In the genomic region with DNA sequence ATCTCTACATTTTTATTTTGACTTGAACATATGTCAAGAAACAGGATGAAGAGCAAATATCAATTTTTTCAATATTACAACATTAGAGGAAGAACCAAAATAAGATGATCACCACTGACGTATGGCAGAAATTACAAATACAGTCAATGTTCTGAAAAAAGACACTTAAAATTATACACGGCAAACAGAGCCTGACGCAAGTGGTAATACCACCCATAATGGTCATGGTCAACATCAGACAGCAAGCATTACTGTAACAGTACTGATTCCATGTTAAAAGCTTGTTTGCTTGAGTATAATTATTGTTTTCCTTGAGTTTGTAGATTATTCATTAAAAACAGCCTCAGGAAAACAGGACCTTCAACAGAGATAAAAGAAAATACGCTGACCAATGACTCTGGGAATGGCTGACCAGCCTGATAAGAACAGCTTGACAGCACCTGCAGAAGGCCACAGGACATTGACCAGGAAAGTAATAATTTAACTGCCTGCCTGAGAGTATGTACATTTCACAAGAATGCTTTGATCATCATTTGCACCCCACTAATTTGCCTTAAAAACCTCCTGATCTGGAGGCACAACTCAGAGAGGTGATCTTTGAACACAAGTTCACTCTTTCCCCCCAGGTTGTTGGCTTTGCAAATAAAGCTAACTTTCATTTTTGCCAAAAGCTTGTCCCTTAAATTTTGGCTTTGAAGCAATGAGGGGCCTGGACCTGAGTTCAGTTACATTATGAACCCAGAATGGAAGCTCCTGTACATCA, we compare ENCODE assay signal across 1 cellular context.
TF ChIP-seq lines count a peak whose summit lies in the region.

No MANE protein-coding gene starts in this region.

TF ChIP-seq in HepG2, 621 proteins besides CTCF, POLR2A, EP300 and RAD21 (continued from another document and continues in another):
- TF ChIP-seq, protein P1, sequence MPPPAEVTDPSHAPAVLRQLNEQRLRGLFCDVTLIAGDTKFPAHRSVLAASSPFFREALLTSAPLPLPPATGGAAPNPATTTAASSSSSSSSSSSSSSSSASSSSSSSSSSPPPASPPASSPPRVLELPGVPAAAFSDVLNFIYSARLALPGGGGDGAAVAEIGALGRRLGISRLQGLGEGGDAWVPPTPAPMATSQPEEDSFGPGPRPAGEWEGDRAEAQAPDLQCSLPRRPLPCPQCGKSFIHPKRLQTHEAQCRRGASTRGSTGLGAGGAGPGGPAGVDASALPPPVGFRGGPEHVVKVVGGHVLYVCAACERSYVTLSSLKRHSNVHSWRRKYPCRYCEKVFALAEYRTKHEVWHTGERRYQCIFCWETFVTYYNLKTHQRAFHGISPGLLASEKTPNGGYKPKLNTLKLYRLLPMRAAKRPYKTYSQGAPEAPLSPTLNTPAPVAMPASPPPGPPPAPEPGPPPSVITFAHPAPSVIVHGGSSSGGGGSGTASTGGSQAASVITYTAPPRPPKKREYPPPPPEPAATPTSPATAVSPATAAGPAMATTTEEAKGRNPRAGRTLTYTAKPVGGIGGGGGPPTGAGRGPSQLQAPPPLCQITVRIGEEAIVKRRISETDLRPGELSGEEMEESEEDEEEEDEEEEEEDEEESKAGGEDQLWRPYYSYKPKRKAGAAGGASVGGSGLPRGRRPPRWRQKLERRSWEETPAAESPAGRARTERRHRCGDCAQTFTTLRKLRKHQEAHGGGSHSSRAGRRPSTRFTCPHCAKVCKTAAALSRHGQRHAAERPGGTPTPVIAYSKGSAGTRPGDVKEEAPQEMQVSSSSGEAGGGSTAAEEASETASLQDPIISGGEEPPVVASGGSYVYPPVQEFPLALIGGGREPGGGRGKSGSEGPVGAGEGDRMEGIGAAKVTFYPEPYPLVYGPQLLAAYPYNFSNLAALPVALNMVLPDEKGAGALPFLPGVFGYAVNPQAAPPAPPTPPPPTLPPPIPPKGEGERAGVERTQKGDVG (CRISPR knock-in tag; IDR thresholded peaks at IDR 0.05; ENCODE audit: borderline replicate concordance): no peak
- TF ChIP-seq ZNF260 (CRISPR knock-in tag; IDR thresholded peaks at IDR 0.05; ENCODE audit: borderline replicate concordance, low read depth) (no peak), SMC3 (IDR thresholded peaks at IDR 0.05; ENCODE audit: low read length) (no peak; the same call in 1 of the 2 replicates), ZNF10 (CRISPR knock-in tag; IDR thresholded peaks at IDR 0.05; ENCODE audit: borderline replicate concordance, low read depth) (no peak), ZNF124 (CRISPR knock-in tag; IDR thresholded peaks at IDR 0.05) (peak; percentile 83; the same call in 1 of the 2 replicates), ZNF234 (CRISPR knock-in tag; conservative IDR thresholded peaks at IDR 0.05) (no peak), ZFY (CRISPR knock-in tag; IDR thresholded peaks at IDR 0.05) (no peak; the same call in 1 of the 2 replicates), KMT2B (CRISPR knock-in tag; IDR thresholded peaks at IDR 0.05) (no peak), ZNF775 (CRISPR knock-in tag; IDR thresholded peaks at IDR 0.05; ENCODE audit: borderline replicate concordance) (no peak), GATAD1 (CRISPR knock-in tag; IDR thresholded peaks at IDR 0.05) (peak; percentile 41; the same call in 1 of the 2 replicates), ZSCAN12 (CRISPR knock-in tag; IDR thresholded peaks at IDR 0.05) (no peak), SMARCC2 (IDR thresholded peaks at IDR 0.05) (no peak), ZSCAN30 (CRISPR knock-in tag; IDR thresholded peaks at IDR 0.05) (no peak), ZNF292 (CRISPR knock-in tag; IDR thresholded peaks at IDR 0.05; ENCODE audit: borderline replicate concordance, low read depth) (peak; percentile 75), IKZF4 (CRISPR knock-in tag; IDR thresholded peaks at IDR 0.05; ENCODE audit: borderline replicate concordance, low read depth, not compliant biosample characterization) (no peak), MIER2 (CRISPR knock-in tag; IDR thresholded peaks at IDR 0.05) (peak; percentile 83), XRCC5 (optimal IDR thresholded peaks at IDR 0.05; ENCODE audit: low read length) (no peak), NCOA5 (CRISPR knock-in tag; IDR thresholded peaks at IDR 0.05) (no peak), ZNF703 (CRISPR knock-in tag; IDR thresholded peaks at IDR 0.05; ENCODE audit: borderline replicate concordance) (peak; percentile 85; the same call in 1 of the 2 replicates), ZNF761 (CRISPR knock-in tag; conservative IDR thresholded peaks at IDR 0.05) (no peak), ZNF3 (CRISPR knock-in tag; IDR thresholded peaks at IDR 0.05) (peak; percentile 72; the same call in 1 of the 2 replicates), ZKSCAN8 (CRISPR knock-in tag; IDR thresholded peaks at IDR 0.05; ENCODE audit: borderline replicate concordance) (peak; percentile 86), ZNF577 (CRISPR knock-in tag; IDR thresholded peaks at IDR 0.05; ENCODE audit: borderline replicate concordance, low read depth) (no peak), MED1 (CRISPR knock-in tag; IDR thresholded peaks at IDR 0.05) (peak; percentile 96), ZNF430 (CRISPR knock-in tag; IDR thresholded peaks at IDR 0.05) (peak; percentile 74; the same call in 1 of the 2 replicates)
- TF ChIP-seq, protein P2, sequence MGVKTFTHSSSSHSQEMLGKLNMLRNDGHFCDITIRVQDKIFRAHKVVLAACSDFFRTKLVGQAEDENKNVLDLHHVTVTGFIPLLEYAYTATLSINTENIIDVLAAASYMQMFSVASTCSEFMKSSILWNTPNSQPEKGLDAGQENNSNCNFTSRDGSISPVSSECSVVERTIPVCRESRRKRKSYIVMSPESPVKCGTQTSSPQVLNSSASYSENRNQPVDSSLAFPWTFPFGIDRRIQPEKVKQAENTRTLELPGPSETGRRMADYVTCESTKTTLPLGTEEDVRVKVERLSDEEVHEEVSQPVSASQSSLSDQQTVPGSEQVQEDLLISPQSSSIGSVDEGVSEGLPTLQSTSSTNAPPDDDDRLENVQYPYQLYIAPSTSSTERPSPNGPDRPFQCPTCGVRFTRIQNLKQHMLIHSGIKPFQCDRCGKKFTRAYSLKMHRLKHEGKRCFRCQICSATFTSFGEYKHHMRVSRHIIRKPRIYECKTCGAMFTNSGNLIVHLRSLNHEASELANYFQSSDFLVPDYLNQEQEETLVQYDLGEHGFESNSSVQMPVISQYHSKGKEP (CRISPR knock-in tag; IDR thresholded peaks at IDR 0.05): no peak
- TF ChIP-seq, protein P3, sequence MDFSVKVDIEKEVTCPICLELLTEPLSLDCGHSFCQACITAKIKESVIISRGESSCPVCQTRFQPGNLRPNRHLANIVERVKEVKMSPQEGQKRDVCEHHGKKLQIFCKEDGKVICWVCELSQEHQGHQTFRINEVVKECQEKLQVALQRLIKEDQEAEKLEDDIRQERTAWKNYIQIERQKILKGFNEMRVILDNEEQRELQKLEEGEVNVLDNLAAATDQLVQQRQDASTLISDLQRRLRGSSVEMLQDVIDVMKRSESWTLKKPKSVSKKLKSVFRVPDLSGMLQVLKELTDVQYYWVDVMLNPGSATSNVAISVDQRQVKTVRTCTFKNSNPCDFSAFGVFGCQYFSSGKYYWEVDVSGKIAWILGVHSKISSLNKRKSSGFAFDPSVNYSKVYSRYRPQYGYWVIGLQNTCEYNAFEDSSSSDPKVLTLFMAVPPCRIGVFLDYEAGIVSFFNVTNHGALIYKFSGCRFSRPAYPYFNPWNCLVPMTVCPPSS (IDR thresholded peaks at IDR 0.05): no peak
- TF ChIP-seq, protein P4, sequence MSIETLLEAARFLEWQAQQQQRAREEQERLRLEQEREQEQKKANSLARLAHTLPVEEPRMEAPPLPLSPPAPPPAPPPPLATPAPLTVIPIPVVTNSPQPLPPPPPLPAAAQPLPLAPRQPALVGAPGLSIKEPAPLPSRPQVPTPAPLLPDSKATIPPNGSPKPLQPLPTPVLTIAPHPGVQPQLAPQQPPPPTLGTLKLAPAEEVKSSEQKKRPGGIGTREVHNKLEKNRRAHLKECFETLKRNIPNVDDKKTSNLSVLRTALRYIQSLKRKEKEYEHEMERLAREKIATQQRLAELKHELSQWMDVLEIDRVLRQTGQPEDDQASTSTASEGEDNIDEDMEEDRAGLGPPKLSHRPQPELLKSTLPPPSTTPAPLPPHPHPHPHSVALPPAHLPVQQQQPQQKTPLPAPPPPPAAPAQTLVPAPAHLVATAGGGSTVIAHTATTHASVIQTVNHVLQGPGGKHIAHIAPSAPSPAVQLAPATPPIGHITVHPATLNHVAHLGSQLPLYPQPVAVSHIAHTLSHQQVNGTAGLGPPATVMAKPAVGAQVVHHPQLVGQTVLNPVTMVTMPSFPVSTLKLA (IDR thresholded peaks at IDR 0.05): no peak
- TF ChIP-seq, protein P5, sequence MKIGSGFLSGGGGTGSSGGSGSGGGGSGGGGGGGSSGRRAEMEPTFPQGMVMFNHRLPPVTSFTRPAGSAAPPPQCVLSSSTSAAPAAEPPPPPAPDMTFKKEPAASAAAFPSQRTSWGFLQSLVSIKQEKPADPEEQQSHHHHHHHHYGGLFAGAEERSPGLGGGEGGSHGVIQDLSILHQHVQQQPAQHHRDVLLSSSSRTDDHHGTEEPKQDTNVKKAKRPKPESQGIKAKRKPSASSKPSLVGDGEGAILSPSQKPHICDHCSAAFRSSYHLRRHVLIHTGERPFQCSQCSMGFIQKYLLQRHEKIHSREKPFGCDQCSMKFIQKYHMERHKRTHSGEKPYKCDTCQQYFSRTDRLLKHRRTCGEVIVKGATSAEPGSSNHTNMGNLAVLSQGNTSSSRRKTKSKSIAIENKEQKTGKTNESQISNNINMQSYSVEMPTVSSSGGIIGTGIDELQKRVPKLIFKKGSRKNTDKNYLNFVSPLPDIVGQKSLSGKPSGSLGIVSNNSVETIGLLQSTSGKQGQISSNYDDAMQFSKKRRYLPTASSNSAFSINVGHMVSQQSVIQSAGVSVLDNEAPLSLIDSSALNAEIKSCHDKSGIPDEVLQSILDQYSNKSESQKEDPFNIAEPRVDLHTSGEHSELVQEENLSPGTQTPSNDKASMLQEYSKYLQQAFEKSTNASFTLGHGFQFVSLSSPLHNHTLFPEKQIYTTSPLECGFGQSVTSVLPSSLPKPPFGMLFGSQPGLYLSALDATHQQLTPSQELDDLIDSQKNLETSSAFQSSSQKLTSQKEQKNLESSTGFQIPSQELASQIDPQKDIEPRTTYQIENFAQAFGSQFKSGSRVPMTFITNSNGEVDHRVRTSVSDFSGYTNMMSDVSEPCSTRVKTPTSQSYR (CRISPR knock-in tag; IDR thresholded peaks at IDR 0.05; ENCODE audit: borderline replicate concordance): peak; percentile 66; the same call in 1 of the 2 replicates
- TF ChIP-seq, protein P6, sequence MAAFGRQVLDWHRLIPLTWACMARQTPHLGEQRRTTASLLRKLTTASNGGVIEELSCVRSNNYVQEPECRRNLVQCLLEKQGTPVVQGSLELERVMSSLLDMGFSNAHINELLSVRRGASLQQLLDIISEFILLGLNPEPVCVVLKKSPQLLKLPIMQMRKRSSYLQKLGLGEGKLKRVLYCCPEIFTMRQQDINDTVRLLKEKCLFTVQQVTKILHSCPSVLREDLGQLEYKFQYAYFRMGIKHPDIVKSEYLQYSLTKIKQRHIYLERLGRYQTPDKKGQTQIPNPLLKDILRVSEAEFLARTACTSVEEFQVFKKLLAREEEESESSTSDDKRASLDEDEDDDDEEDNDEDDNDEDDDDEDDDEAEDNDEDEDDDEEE (CRISPR knock-in tag; IDR thresholded peaks at IDR 0.05): no peak
- TF ChIP-seq, protein P7, sequence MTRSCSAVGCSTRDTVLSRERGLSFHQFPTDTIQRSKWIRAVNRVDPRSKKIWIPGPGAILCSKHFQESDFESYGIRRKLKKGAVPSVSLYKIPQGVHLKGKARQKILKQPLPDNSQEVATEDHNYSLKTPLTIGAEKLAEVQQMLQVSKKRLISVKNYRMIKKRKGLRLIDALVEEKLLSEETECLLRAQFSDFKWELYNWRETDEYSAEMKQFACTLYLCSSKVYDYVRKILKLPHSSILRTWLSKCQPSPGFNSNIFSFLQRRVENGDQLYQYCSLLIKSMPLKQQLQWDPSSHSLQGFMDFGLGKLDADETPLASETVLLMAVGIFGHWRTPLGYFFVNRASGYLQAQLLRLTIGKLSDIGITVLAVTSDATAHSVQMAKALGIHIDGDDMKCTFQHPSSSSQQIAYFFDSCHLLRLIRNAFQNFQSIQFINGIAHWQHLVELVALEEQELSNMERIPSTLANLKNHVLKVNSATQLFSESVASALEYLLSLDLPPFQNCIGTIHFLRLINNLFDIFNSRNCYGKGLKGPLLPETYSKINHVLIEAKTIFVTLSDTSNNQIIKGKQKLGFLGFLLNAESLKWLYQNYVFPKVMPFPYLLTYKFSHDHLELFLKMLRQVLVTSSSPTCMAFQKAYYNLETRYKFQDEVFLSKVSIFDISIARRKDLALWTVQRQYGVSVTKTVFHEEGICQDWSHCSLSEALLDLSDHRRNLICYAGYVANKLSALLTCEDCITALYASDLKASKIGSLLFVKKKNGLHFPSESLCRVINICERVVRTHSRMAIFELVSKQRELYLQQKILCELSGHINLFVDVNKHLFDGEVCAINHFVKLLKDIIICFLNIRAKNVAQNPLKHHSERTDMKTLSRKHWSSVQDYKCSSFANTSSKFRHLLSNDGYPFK (CRISPR knock-in tag; IDR thresholded peaks at IDR 0.05; ENCODE audit: borderline replicate concordance): no peak
- TF ChIP-seq, protein P8, sequence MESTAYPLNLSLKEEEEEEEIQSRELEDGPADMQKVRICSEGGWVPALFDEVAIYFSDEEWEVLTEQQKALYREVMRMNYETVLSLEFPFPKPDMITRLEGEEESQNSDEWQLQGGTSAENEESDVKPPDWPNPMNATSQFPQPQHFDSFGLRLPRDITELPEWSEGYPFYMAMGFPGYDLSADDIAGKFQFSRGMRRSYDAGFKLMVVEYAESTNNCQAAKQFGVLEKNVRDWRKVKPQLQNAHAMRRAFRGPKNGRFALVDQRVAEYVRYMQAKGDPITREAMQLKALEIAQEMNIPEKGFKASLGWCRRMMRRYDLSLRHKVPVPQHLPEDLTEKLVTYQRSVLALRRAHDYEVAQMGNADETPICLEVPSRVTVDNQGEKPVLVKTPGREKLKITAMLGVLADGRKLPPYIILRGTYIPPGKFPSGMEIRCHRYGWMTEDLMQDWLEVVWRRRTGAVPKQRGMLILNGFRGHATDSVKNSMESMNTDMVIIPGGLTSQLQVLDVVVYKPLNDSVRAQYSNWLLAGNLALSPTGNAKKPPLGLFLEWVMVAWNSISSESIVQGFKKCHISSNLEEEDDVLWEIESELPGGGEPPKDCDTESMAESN (CRISPR knock-in tag; conservative IDR thresholded peaks at IDR 0.05): peak; percentile 58; the same call in 1 of the 2 replicates
- TF ChIP-seq, protein P9, sequence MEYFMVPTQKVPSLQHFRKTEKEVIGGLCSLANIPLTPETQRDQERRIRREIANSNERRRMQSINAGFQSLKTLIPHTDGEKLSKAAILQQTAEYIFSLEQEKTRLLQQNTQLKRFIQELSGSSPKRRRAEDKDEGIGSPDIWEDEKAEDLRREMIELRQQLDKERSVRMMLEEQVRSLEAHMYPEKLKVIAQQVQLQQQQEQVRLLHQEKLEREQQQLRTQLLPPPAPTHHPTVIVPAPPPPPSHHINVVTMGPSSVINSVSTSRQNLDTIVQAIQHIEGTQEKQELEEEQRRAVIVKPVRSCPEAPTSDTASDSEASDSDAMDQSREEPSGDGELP (IDR thresholded peaks at IDR 0.05; ENCODE audit: borderline replicate concordance, low read depth): peak; percentile 71; the same call in 1 of the 2 replicates
